25 cellular contexts compared by ENCODE assay signal in genomic region chr21:32713726-32714125, GRCh38.
"Had no signal": no experiment of that assay in that cellular context is flagged by ENCODE, and none has a peak within 500 bp of the region (broad histone marks: within the 10 kb centered on the region; RNA-seq: fewer than 3 reads in every experiment).

No MANE protein-coding gene starts in this region.

- H3K27me3 ChIP-seq: heart right ventricle, hepatocyte, ovary, right atrium auricular region, right lobe of liver, stomach, testis, thyroid gland, transverse colon, upper lobe of right lung had no signal

- H3K27ac ChIP-seq: heart right ventricle, hepatocyte, left ventricle myocardium inferior, ovary, right atrium auricular region, right lobe of liver, stomach, testis, thyroid gland, transverse colon, upper lobe of right lung had no signal

- DNase-seq: heart right ventricle; left colon; left ventricle myocardium inferior; mesendoderm; naive thymus-derived CD4-positive, alpha-beta T cell; ovary; right lobe of liver; stimulated activated CD4-positive, alpha-beta T cell treated with anti-CD3 and anti-CD28 coated beads, Interleukin-12 subunit alpha, Interleukin-12 subunit beta, amount 100 ng/mL, for 4 hours; stimulated activated CD4-positive, alpha-beta T cell treated with anti-CD3 and anti-CD28 coated beads, Interleukin-15, amount 100 ng/mL, for 24 hours; stimulated activated CD4-positive, alpha-beta T cell treated with anti-CD3 and anti-CD28 coated beads, Interleukin-2, amount 100 ng/mL, for 24 hours; stimulated activated CD4-positive, alpha-beta T cell treated with anti-CD3 and anti-CD28 coated beads, Interleukin-4, amount 100 ng/mL, for 1 hour; stimulated activated naive B cell treated with anti-CD40 and anti-IgM and Interleukin-4, amounts not matched to agents 10 μg/mL and 1 μg/mL and 100 μg/mL, for 72 hours; stimulated activated naive CD8-positive, alpha-beta T cell treated with anti-CD3 and anti-CD28 coated beads, Interleukin-15, Interleukin-2, amounts not matched to agents 100 U/mL and 50 U/mL, for 24 hours; stomach; testis; thyroid gland; transverse colon; upper lobe of right lung had no signal

- H3K4me2 ChIP-seq: hepatocyte had no signal

- H3K4me3 Mint-ChIP-seq: mesothelial cell of epicardium; naive thymus-derived CD4-positive, alpha-beta T cell; natural killer cell treated with Interleukin-12 subunit alpha and Interleukin-12 subunit beta and Interleukin-15 and Interleukin-18, amount 100 ng/mL, for 72 hours; stimulated activated naive B cell treated with anti-CD40 and anti-IgM and Interleukin-4, amounts not matched to agents 10 μg/mL and 1 μg/mL and 100 μg/mL, for 72 hours had no signal

- H3K4me1 ChIP-seq: right lobe of liver, testis had no signal

- H3K9me3 Mint-ChIP-seq: natural killer cell treated with Interleukin-12 subunit alpha and Interleukin-12 subunit beta and Interleukin-15 and Interleukin-18, amount 100 ng/mL, for 72 hours had no signal

- H3K79me2 ChIP-seq: hepatocyte had no signal

- H3K27me3 Mint-ChIP-seq: naive thymus-derived CD4-positive, alpha-beta T cell; natural killer cell treated with Interleukin-12 subunit alpha and Interleukin-12 subunit beta and Interleukin-15 and Interleukin-18, amount 100 ng/mL, for 72 hours; progenitor cell of endocrine pancreas had no signal

- ATAC-seq: heart right ventricle; left colon; naive thymus-derived CD4-positive, alpha-beta T cell; natural killer cell treated with Interleukin-12 subunit alpha and Interleukin-12 subunit beta and Interleukin-15 and Interleukin-18, amount 100 ng/mL, for 72 hours; right lobe of liver; stimulated activated naive B cell treated with anti-CD40 and anti-IgM and Interleukin-4, amounts not matched to agents 10 μg/mL and 1 μg/mL and 100 μg/mL, for 72 hours; stimulated activated naive CD8-positive, alpha-beta T cell treated with anti-CD3 and anti-CD28 coated beads, Interleukin-15, Interleukin-2, amounts not matched to agents 100 U/mL and 50 U/mL, for 24 hours; upper lobe of right lung had no signal

- H3K36me3 ChIP-seq: ovary, right atrium auricular region, right lobe of liver, thyroid gland, transverse colon, upper lobe of right lung had no signal

- H3K36me3 Mint-ChIP-seq: natural killer cell treated with Interleukin-12 subunit alpha and Interleukin-12 subunit beta and Interleukin-15 and Interleukin-18, amount 100 ng/mL, for 72 hours had no signal

- H3K27ac Mint-ChIP-seq: mesothelial cell of epicardium; naive thymus-derived CD4-positive, alpha-beta T cell; natural killer cell treated with Interleukin-12 subunit alpha and Interleukin-12 subunit beta and Interleukin-15 and Interleukin-18, amount 100 ng/mL, for 72 hours; progenitor cell of endocrine pancreas; stimulated activated naive B cell treated with anti-CD40 and anti-IgM and Interleukin-4, amounts not matched to agents 10 μg/mL and 1 μg/mL and 100 μg/mL, for 72 hours had no signal

- H3K4me3 ChIP-seq: heart right ventricle, hepatocyte, left ventricle myocardium inferior, lung, ovary, right atrium auricular region, right lobe of liver, skin epidermis, stomach, testis, thyroid gland, transverse colon, upper lobe of right lung had no signal

- H3K9me3 ChIP-seq: ovary, right atrium auricular region, right lobe of liver, stomach, testis, thyroid gland, transverse colon, upper lobe of right lung had no signal

- H2AFZ ChIP-seq: hepatocyte had no signal
